Comparison of ENCODE assay signal across 10 cellular contexts in genomic region chr5:177448244-177448950, GRCh38. TPM values are rescaled to one million over a fixed set of nuclear protein-coding genes. Genes with fewer than 3 reads are reported as not detected.
A peak's percentile ranks its signal among the peaks of the same experiment; 100 is the strongest.
DNase-seq lines count a peak whose midpoint lies in the region; ATAC-seq, FAIRE-seq and TF ChIP-seq lines count a peak whose summit lies in the region.
"Had no signal": no experiment of that assay in that cellular context is flagged by ENCODE, and none has a peak within 500 bp of the region (broad histone marks: within the 10 kb centered on the region; RNA-seq: fewer than 3 reads in every experiment).

No MANE protein-coding gene starts in this region.

- H3K36me3 Mint-ChIP-seq in Calu3 (ENCODE audit: insufficient read depth, unreplicated experiment), result peaks cover 75% of the 10 kb centered on the region
- no peaks in the 10 kb centered on the region for H3K36me3 Mint-ChIP-seq in natural killer cell treated with Interleukin-12 subunit alpha and Interleukin-12 subunit beta and Interleukin-15 and Interleukin-18, amount 100 ng/mL, for 72 hours

- peaks cover 14% of the 10 kb centered on the region for H3K79me2 ChIP-seq in GM12878 (ENCODE audit: control insufficient read depth, insufficient read depth, low read length)

- peak overlapping the region; percentile 51 for H3K9ac ChIP-seq in GM12878 (ENCODE audit: control insufficient read depth, insufficient read depth, low read length)

- H3K4me2 ChIP-seq in GM12878 (ENCODE audit: control insufficient read depth, insufficient read depth), result peak overlapping the region; percentile 94

- no peak for TF ChIP-seq POLR2A in GM12878 (IDR thresholded peaks at IDR 0.05; ENCODE audit: low read depth, low read length)
- no peak for TF ChIP-seq POLR2A in gastrocnemius medialis (IDR thresholded peaks at IDR 0.05)

- RAD21 ChIA-PET in GM12878 (lab: Charles Lee; ENCODE audit: unreplicated experiment), result interaction anchor here (1.1 to 13.5 kb wide), 12 partner anchors 19 to 147 kb away, joined by 3 to 291 read pairs (median 6); partner anchors contain the start of genes GRK6 and PDLIM7

- peaks cover 41% of the 10 kb centered on the region for H3K4me1 Mint-ChIP-seq in Calu3 (ENCODE audit: low read depth, unreplicated experiment)
- H3K4me1 Mint-ChIP-seq in natural killer cell treated with Interleukin-12 subunit alpha and Interleukin-12 subunit beta and Interleukin-15 and Interleukin-18, amount 100 ng/mL, for 72 hours (ENCODE audit: low read depth in 2 of 2), result peaks cover 33 to 36% of the 10 kb centered on the region in 2 donors

- H3K4me1 ChIP-seq in GM12878 (ENCODE audit: control insufficient read depth, insufficient read depth, low read length) (peaks cover 37% of the 10 kb centered on the region), gastrocnemius medialis (peaks cover 12 to 19% of the 10 kb centered on the region in 2 donors)

- H3K9me3 ChIP-seq in GM12878 (replicated peaks; ENCODE audit: control insufficient read depth, insufficient read depth, low read length) (no peaks in the 10 kb centered on the region), gastrocnemius medialis (no peaks in the 10 kb centered on the region)
- H3K9me3 ChIP-seq: ovary had no signal

- SMC1A ChIA-PET in GM12878 (lab: Charles Lee; ENCODE audit: uncharacterized antibody, unreplicated experiment), result interaction anchor here (0.7 to 7.2 kb wide), 19 partner anchors 10 to 195 kb away, joined by 3 to 105 read pairs (median 4); partner anchors contain the start of genes F12, PDLIM7 and PFN3

- TF ChIP-seq EP300 in GM12878 (IDR thresholded peaks at IDR 0.05; ENCODE audit: borderline replicate concordance in 1 of 2, control insufficient read depth in 1 of 2, low read depth in 2 of 2, low read length in 2 of 2), result no peak

- in situ Hi-C loops in GM12878 (cut with MboI) (loop anchor here (5.0 kb wide), 1 partner anchor 131 kb away; no protein-coding TSS in a partner anchor), gastrocnemius medialis (cut with MboI; ENCODE audit: low sequenced_read_pairs in 4 of 4) (loop anchor here in 1 of 4 donors (10.0 kb wide), 1 partner anchor 54 kb away; no protein-coding TSS in a partner anchor)

- FAIRE-seq in GM12878 (lab: Jason Lieb, UNC), result no peak
- FAIRE-seq: TTC549 had no signal

- H2AFZ ChIP-seq in GM12878 (ENCODE audit: control insufficient read depth, low read depth, low read length), result no peak overlapping the region

- H3K27ac Mint-ChIP-seq in Calu3 (ENCODE audit: unreplicated experiment), result peak overlapping the region; percentile 50
- peak overlapping the region in 1 of 2 donors; percentile 35 for H3K27ac Mint-ChIP-seq in natural killer cell treated with Interleukin-12 subunit alpha and Interleukin-12 subunit beta and Interleukin-15 and Interleukin-18, amount 100 ng/mL, for 72 hours

- H3K27me3 ChIP-seq in GM12878 (replicated peaks in 1 of 2; ENCODE audit: control insufficient read depth in 2 of 2, insufficient read depth in 2 of 2, low read length in 1 of 2), result no peaks in the 10 kb centered on the region
- H3K27me3 ChIP-seq in gastrocnemius medialis, result peaks cover 12 to 33% (median 22%) of the 10 kb centered on the region in 3 donors
- H3K27me3 ChIP-seq: ovary had no signal

- no peaks in the 10 kb centered on the region for H3K27me3 Mint-ChIP-seq in Calu3 (ENCODE audit: unreplicated experiment)
- H3K27me3 Mint-ChIP-seq in natural killer cell treated with Interleukin-12 subunit alpha and Interleukin-12 subunit beta and Interleukin-15 and Interleukin-18, amount 100 ng/mL, for 72 hours, result peaks cover 0 to 6% of the 10 kb centered on the region in 2 donors

- POLR2A ChIA-PET in GM12878 (lab: Charles Lee), result interaction anchor here (0.8 to 13.6 kb wide), 10 partner anchors 11 to 86 kb away, joined by 3 to 358 read pairs (median 8); partner anchors contain the start of genes F12 and GRK6

- ATAC-seq in GM12878 (peak; percentile 19), gastrocnemius medialis (no peak)
- no peak for ATAC-seq in natural killer cell treated with Interleukin-12 subunit alpha and Interleukin-12 subunit beta and Interleukin-15 and Interleukin-18, amount 100 ng/mL, for 72 hours

- H3K4me3 Mint-ChIP-seq in Calu3 (ENCODE audit: low read depth, unreplicated experiment), result peak overlapping the region; percentile 70
- peak overlapping the region; percentile 52 for H3K4me3 Mint-ChIP-seq in natural killer cell treated with Interleukin-12 subunit alpha and Interleukin-12 subunit beta and Interleukin-15 and Interleukin-18, amount 100 ng/mL, for 72 hours

- BruUV-seq in Calu3 (replicated peaks; lab: Mats Ljungman, UMichigan) (no TSS peak), GM12878 (replicated peaks; lab: Mats Ljungman, UMichigan) (no TSS peak)

- no peak for TF ChIP-seq CTCF in Calu3 (IDR thresholded peaks at IDR 0.05; ENCODE audit: unreplicated experiment)
- no peak for TF ChIP-seq CTCF in LNCaP clone FGC (IDR thresholded peaks at IDR 0.05; ENCODE audit: control insufficient read depth, extremely low read depth, insufficient read depth)
- TF ChIP-seq CTCF in GM12878 (IDR thresholded peaks at IDR 0.05 in 2 of 3, conservative IDR thresholded peaks at IDR 0.05 in 1 of 3; ENCODE audit: control insufficient read depth in 2 of 3, extremely low read depth in 1 of 3, insufficient read depth in 1 of 3, low read depth in 3 of 3, low read length in 3 of 3), result no peak
- TF ChIP-seq CTCF in gastrocnemius medialis (IDR thresholded peaks at IDR 0.05 in 4 of 5, conservative IDR thresholded peaks at IDR 0.05 in 1 of 5), result no peak

- peak overlapping the region; percentile 58 for H3K27ac ChIP-seq in GM12878 (ENCODE audit: control insufficient read depth, insufficient read depth)
- H3K27ac ChIP-seq in gastrocnemius medialis, result no peak overlapping the region
- H3K27ac ChIP-seq: ovary had no signal

- CTCF ChIA-PET in Calu3 (lab: Charles Lee) (interaction anchor here (0.8 to 6.8 kb wide), 9 partner anchors 22 to 361 kb away, joined by 3 to 57 read pairs (median 6); partner anchors contain the start of genes FGFR4 and GRK6), GM12878 (lab: Yijun Ruan, JAX) (interaction anchor here (0.9 to 16.4 kb wide), 12 partner anchors 9 to 130 kb away, joined by 3 to 391 read pairs (median 7); partner anchors contain the start of genes GRK6 and PFN3)

- H3K9me3 Mint-ChIP-seq in Calu3 (ENCODE audit: low read depth, unreplicated experiment), result no peaks in the 10 kb centered on the region
- H3K9me3 Mint-ChIP-seq in natural killer cell treated with Interleukin-12 subunit alpha and Interleukin-12 subunit beta and Interleukin-15 and Interleukin-18, amount 100 ng/mL, for 72 hours, result no peaks in the 10 kb centered on the region

- H3K36me3 ChIP-seq in GM12878 (ENCODE audit: control insufficient read depth in 2 of 2, insufficient read depth in 2 of 2, low read length in 1 of 2), result no peaks in the 10 kb centered on the region; a peak in 2 of 4 replicates
- H3K36me3 ChIP-seq in gastrocnemius medialis, result no peaks in the 10 kb centered on the region
- H3K36me3 ChIP-seq: ovary had no signal

- intact Hi-C loops in Calu3 (cut with micrococcal nuclease; ENCODE audit: unreplicated experiment), result no loop called here
- intact Hi-C loops in GM12878 (cut with micrococcal nuclease; ENCODE audit: unreplicated experiment), result loop anchor here (2.0 kb wide), 1 partner anchor 18 kb away; no protein-coding TSS in a partner anchor
- intact Hi-C loops in gastrocnemius medialis (cut with DNase I; ENCODE audit: low total_unique reads), result no loop called here

- DNase-seq in Calu3 (no peak), LNCaP clone FGC (ENCODE audit: low read depth) (no peak), GM12878 (ENCODE audit: low read depth, low spot score) (no peak), C1 segment of cervical spinal cord (lab: John Stamatoyannopoulos, UW) (no peak), NCI-H82 treated with DMSO at 0.1 percent for 48 hours (lab: John Stamatoyannopoulos, UW; ENCODE audit: unreplicated experiment) (no peak), SW 1271 (lab: John Stamatoyannopoulos, UW) (no peak), gastrocnemius medialis (no peak)
- no peak for DNase-seq in natural killer cell treated with Interleukin-12 subunit alpha and Interleukin-12 subunit beta and Interleukin-15 and Interleukin-18, amount 100 ng/mL, for 72 hours (ENCODE audit: low spot score)

- H3K4me3 ChIP-seq in LNCaP clone FGC (ENCODE audit: low read depth, low read length) (peak overlapping the region; percentile 55), GM12878 (peak overlapping the region; percentile 67; the same call in 1 of the 2 replicates), gastrocnemius medialis (no peak overlapping the region)
- H3K4me3 ChIP-seq: ovary had no signal

- H4K20me1 ChIP-seq in GM12878 (ENCODE audit: control insufficient read depth, insufficient read depth), result no peaks in the 10 kb centered on the region

- no peak for TF ChIP-seq RAD21 in GM12878 (IDR thresholded peaks at IDR 0.05; ENCODE audit: insufficient read depth, low read depth, low read length)

- WGBS in GM12878 (ENCODE audit: insufficient coverage, insufficient replicate concordance, low lambda C conversion rate, missing lambda C conversion rate), result 47% methylated on average over 6 of the region's 6 CpGs

RNA-seq across cellular contexts. Expression of gene PRR7, which starts 1.8 kb away (rescaled TPM):
- total RNA-seq in Calu3 (2022), result 25.2 and 27.6 TPM in 2 replicates
- total RNA-seq in GM12878 (2013; cell fraction: nucleolus; rRNA removed), result 20.9 and 22.0 TPM in 2 replicates
- 12.0 and 15.3 TPM in 2 replicates for total RNA-seq in GM12878 (2014; rRNA removed)
- total RNA-seq in GM12878 (2014; rRNA removed; fragmentation: Illumina TruSeq; extraction: Trizol), result 0.40 and 0.60 TPM in 2 replicates
- 15.7 and 15.9 TPM in 2 replicates for total RNA-seq in GM12878 (2021)
- polyA plus RNA-seq in GM12878 (2011; ENCODE audit: low read depth), result 0.67 TPM
- 0.89 and 3.9 TPM in 2 replicates for polyA plus RNA-seq in GM12878 (2011; rRNA removed)
- polyA plus RNA-seq in GM12878 (2011; cell fraction: cytosol; rRNA removed), result 13.3 and 32.6 TPM in 2 replicates
- polyA plus RNA-seq in GM12878 (2011; cell fraction: nucleus; rRNA removed), result 26.2 and 34.2 TPM in 2 replicates
- 5.0 and 10.6 TPM in 2 replicates for polyA plus RNA-seq in GM12878 (2012)
- polyA plus RNA-seq in GM12878 (2014; fragmentation: Illumina TruSeq; extraction: Trizol), result 0.09 TPM in 1 of 2 replicates, not detected in the other
- not detected for polyA plus RNA-seq in GM12878 (2014; fragmentation: Nextera tagmentation; extraction: Ambion mirVana)
- polyA plus RNA-seq in GM12878 (2014; rRNA removed), result 18.8 and 21.0 TPM in 2 replicates
- polyA plus RNA-seq in GM12878 (2016; fragmentation: Nextera tagmentation; extraction: Ambion mirVana), result 1 to 10 TPM; 4.6 TPM
- 0.44 and 2.4 TPM in 2 replicates for polyA minus RNA-seq in GM12878 (2011; rRNA and poly(A)+ RNA removed)
- 5.6 and 7.6 TPM in 2 replicates for polyA minus RNA-seq in GM12878 (2011; cell fraction: cytosol; rRNA and poly(A)+ RNA removed)
- 6.2 and 11.8 TPM in 2 replicates for polyA minus RNA-seq in GM12878 (2011; cell fraction: nucleus; rRNA and poly(A)+ RNA removed)
- 1 to 10 TPM in 1 of 2 donors, under 1 TPM in 1; 0.83 to 2.6 TPM for total RNA-seq in natural killer cell treated with Interleukin-12 subunit alpha and Interleukin-12 subunit beta and Interleukin-15 and Interleukin-18, amount 100 ng/mL, for 72 hours
- total RNA-seq in gastrocnemius medialis, result 1 to 10 TPM in 2 of 4 donors, under 1 TPM in 1, not detected in 1; 0.63 to 2.0 (median 1.4) TPM

RNA-seq across cellular contexts. Expression of gene GRK6, which starts 21.9 kb away (rescaled TPM):
- total RNA-seq in Calu3 (2022), result 64.6 and 72.6 TPM in 2 replicates
- 126 and 167 TPM in 2 replicates for total RNA-seq in GM12878 (2013; cell fraction: nucleolus; rRNA removed)
- total RNA-seq in GM12878 (2014; rRNA removed), result 82.3 and 90.7 TPM in 2 replicates
- total RNA-seq in GM12878 (2014; rRNA removed; fragmentation: Illumina TruSeq; extraction: Trizol), result 43.6 and 46.7 TPM in 2 replicates
- 118 and 124 TPM in 2 replicates for total RNA-seq in GM12878 (2021)
- 16.1 TPM for polyA plus RNA-seq in GM12878 (2011; ENCODE audit: low read depth)
- 28.1 and 38.1 TPM in 2 replicates for polyA plus RNA-seq in GM12878 (2011; rRNA removed)
- polyA plus RNA-seq in GM12878 (2011; cell fraction: cytosol; rRNA removed), result 63.7 and 70.0 TPM in 2 replicates
- polyA plus RNA-seq in GM12878 (2011; cell fraction: nucleus; rRNA removed), result 103 and 138 TPM in 2 replicates
- polyA plus RNA-seq in GM12878 (2012), result 45.5 and 47.2 TPM in 2 replicates
- polyA plus RNA-seq in GM12878 (2014; fragmentation: Illumina TruSeq; extraction: Trizol), result 8.6 and 31.1 TPM in 2 replicates
- polyA plus RNA-seq in GM12878 (2014; fragmentation: Nextera tagmentation; extraction: Ambion mirVana), result 1 to 10 TPM in 1 of 2 experiments, under 1 TPM in 1; 0.79 to 2.6 TPM
- polyA plus RNA-seq in GM12878 (2014; rRNA removed), result 78.2 and 85.5 TPM in 2 replicates
- 10 to 100 TPM; 13.5 to 45.1 TPM for polyA plus RNA-seq in GM12878 (2016; fragmentation: Nextera tagmentation; extraction: Ambion mirVana)
- 43.4 and 59.9 TPM in 2 replicates for polyA minus RNA-seq in GM12878 (2011; rRNA and poly(A)+ RNA removed)
- 25.1 and 27.3 TPM in 2 replicates for polyA minus RNA-seq in GM12878 (2011; cell fraction: cytosol; rRNA and poly(A)+ RNA removed)
- polyA minus RNA-seq in GM12878 (2011; cell fraction: nucleus; rRNA and poly(A)+ RNA removed), result 71.0 and 116 TPM in 2 replicates
- total RNA-seq in natural killer cell treated with Interleukin-12 subunit alpha and Interleukin-12 subunit beta and Interleukin-15 and Interleukin-18, amount 100 ng/mL, for 72 hours, result 100 to 1,000 TPM in 1 of 2 donors, 10 to 100 TPM in 1; 58.1 to 113 TPM
- 10 to 100 TPM; 12.7 to 40.5 (median 32.2) TPM for total RNA-seq in gastrocnemius medialis

RNA-seq across cellular contexts. Expression of gene DBN1, which starts 25.0 kb away (rescaled TPM):
- total RNA-seq in Calu3 (2022) (207 and 218 TPM in 2 replicates), GM12878 (2014; rRNA removed) (36.0 and 42.0 TPM in 2 replicates), GM12878 (2014; rRNA removed; fragmentation: Illumina TruSeq; extraction: Trizol) (16.8 and 19.2 TPM in 2 replicates), GM12878 (2021) (75.4 and 81.0 TPM in 2 replicates), gastrocnemius medialis (10 to 100 TPM; 16.3 to 27.5 (median 23.2) TPM)
- total RNA-seq in GM12878 (2013; cell fraction: nucleolus; rRNA removed), result 33.1 and 35.4 TPM in 2 replicates
- 8.1 TPM for polyA plus RNA-seq in GM12878 (2011; ENCODE audit: low read depth)
- polyA plus RNA-seq in GM12878 (2011; rRNA removed) (10.0 and 14.1 TPM in 2 replicates), GM12878 (2014; fragmentation: Illumina TruSeq; extraction: Trizol) (3.2 and 15.9 TPM in 2 replicates), GM12878 (2014; fragmentation: Nextera tagmentation; extraction: Ambion mirVana) (under 1 TPM; 0.18 to 0.62 TPM), GM12878 (2014; rRNA removed) (49.0 and 58.5 TPM in 2 replicates), GM12878 (2016; fragmentation: Nextera tagmentation; extraction: Ambion mirVana) (10 to 100 TPM; 36.5 to 38.0 TPM)
- 12.3 and 18.9 TPM in 2 replicates for polyA plus RNA-seq in GM12878 (2011; cell fraction: cytosol; rRNA removed)
- polyA plus RNA-seq in GM12878 (2011; cell fraction: nucleus; rRNA removed), result 53.4 and 220 TPM in 2 replicates
- polyA plus RNA-seq in GM12878 (2012), result 13.9 and 24.5 TPM in 2 replicates
- 12.5 and 16.2 TPM in 2 replicates for polyA minus RNA-seq in GM12878 (2011; rRNA and poly(A)+ RNA removed)
- 13.1 and 13.9 TPM in 2 replicates for polyA minus RNA-seq in GM12878 (2011; cell fraction: cytosol; rRNA and poly(A)+ RNA removed)
- polyA minus RNA-seq in GM12878 (2011; cell fraction: nucleus; rRNA and poly(A)+ RNA removed), result 11.1 and 35.8 TPM in 2 replicates
- total RNA-seq in natural killer cell treated with Interleukin-12 subunit alpha and Interleukin-12 subunit beta and Interleukin-15 and Interleukin-18, amount 100 ng/mL, for 72 hours, result 10 to 100 TPM in 1 of 2 donors, 1 to 10 TPM in 1; 7.1 to 13.3 TPM

RNA-seq across cellular contexts. Expression of gene F12, which starts 39.0 kb away (rescaled TPM):
- total RNA-seq in Calu3 (2022) (14.3 and 20.2 TPM in 2 replicates), GM12878 (2014; rRNA removed) (6.9 and 7.1 TPM in 2 replicates), GM12878 (2014; rRNA removed; fragmentation: Illumina TruSeq; extraction: Trizol) (0.49 and 0.74 TPM in 2 replicates), GM12878 (2021) (5.8 and 7.1 TPM in 2 replicates), gastrocnemius medialis (1 to 10 TPM in 1 of 4 donors, under 1 TPM in 2, not detected in 1; 0.36 to 1.2 (median 0.95) TPM)
- 4.6 and 6.3 TPM in 2 replicates for total RNA-seq in GM12878 (2013; cell fraction: nucleolus; rRNA removed)
- polyA plus RNA-seq in GM12878 (2011; ENCODE audit: low read depth), result 2.0 TPM
- polyA plus RNA-seq in GM12878 (2011; rRNA removed) (2.3 and 5.2 TPM in 2 replicates), GM12878 (2014; fragmentation: Illumina TruSeq; extraction: Trizol) (0.25 and 0.82 TPM in 2 replicates), GM12878 (2014; fragmentation: Nextera tagmentation; extraction: Ambion mirVana) (under 1 TPM; 0.50 to 0.82 TPM), GM12878 (2014; rRNA removed) (5.9 and 9.9 TPM in 2 replicates), GM12878 (2016; fragmentation: Nextera tagmentation; extraction: Ambion mirVana) (10 to 100 TPM in 1 of 2 experiments, 1 to 10 TPM in 1; 9.7 to 11.3 TPM)
- 6.7 and 11.9 TPM in 2 replicates for polyA plus RNA-seq in GM12878 (2011; cell fraction: cytosol; rRNA removed)
- polyA plus RNA-seq in GM12878 (2011; cell fraction: nucleus; rRNA removed), result 14.0 and 14.8 TPM in 2 replicates
- 3.0 and 4.4 TPM in 2 replicates for polyA plus RNA-seq in GM12878 (2012)
- 1.8 and 3.0 TPM in 2 replicates for polyA minus RNA-seq in GM12878 (2011; rRNA and poly(A)+ RNA removed)
- 2.9 and 7.5 TPM in 2 replicates for polyA minus RNA-seq in GM12878 (2011; cell fraction: cytosol; rRNA and poly(A)+ RNA removed)
- 2.9 and 3.5 TPM in 2 replicates for polyA minus RNA-seq in GM12878 (2011; cell fraction: nucleus; rRNA and poly(A)+ RNA removed)
- under 1 TPM in 1 of 2 donors, not detected in 1; 0.45 TPM for total RNA-seq in natural killer cell treated with Interleukin-12 subunit alpha and Interleukin-12 subunit beta and Interleukin-15 and Interleukin-18, amount 100 ng/mL, for 72 hours
- polyA plus RNA-seq: ovary had no signal

RNA-seq across cellular contexts. Expression of gene PFN3, which starts 47.9 kb away (rescaled TPM):
- total RNA-seq in Calu3 (2022), result not detected in 2 replicates
- total RNA-seq in GM12878 (2013; cell fraction: nucleolus; rRNA removed), result 2.1 TPM in 1 of 2 replicates, not detected in the other
- not detected in 2 replicates for total RNA-seq in GM12878 (2014; rRNA removed)
- total RNA-seq in GM12878 (2014; rRNA removed; fragmentation: Illumina TruSeq; extraction: Trizol), result not detected in 2 replicates
- not detected in 2 replicates for total RNA-seq in GM12878 (2021)
- polyA plus RNA-seq in GM12878 (2011; ENCODE audit: low read depth), result not detected
- polyA plus RNA-seq in GM12878 (2011; rRNA removed), result not detected in 2 replicates
- not detected in 2 replicates for polyA plus RNA-seq in GM12878 (2011; cell fraction: cytosol; rRNA removed)
- polyA plus RNA-seq in GM12878 (2011; cell fraction: nucleus; rRNA removed), result not detected in 2 replicates
- not detected in 2 replicates for polyA plus RNA-seq in GM12878 (2012)
- not detected in 2 replicates for polyA plus RNA-seq in GM12878 (2014; fragmentation: Illumina TruSeq; extraction: Trizol)
- not detected for polyA plus RNA-seq in GM12878 (2014; fragmentation: Nextera tagmentation; extraction: Ambion mirVana)
- not detected in 2 replicates for polyA plus RNA-seq in GM12878 (2014; rRNA removed)
- not detected for polyA plus RNA-seq in GM12878 (2016; fragmentation: Nextera tagmentation; extraction: Ambion mirVana)
- not detected in 2 replicates for polyA minus RNA-seq in GM12878 (2011; rRNA and poly(A)+ RNA removed)
- not detected in 2 replicates for polyA minus RNA-seq in GM12878 (2011; cell fraction: cytosol; rRNA and poly(A)+ RNA removed)
- not detected in 2 replicates for polyA minus RNA-seq in GM12878 (2011; cell fraction: nucleus; rRNA and poly(A)+ RNA removed)
- total RNA-seq in natural killer cell treated with Interleukin-12 subunit alpha and Interleukin-12 subunit beta and Interleukin-15 and Interleukin-18, amount 100 ng/mL, for 72 hours, result not detected
- total RNA-seq in gastrocnemius medialis, result not detected
- total RNA-seq: ovary had no signal
- polyA plus RNA-seq: ovary had no signal

Comparison
In these comparisons a context has a peak if more than half of its experiments do, and no peak if none do; other contexts are left out.
1. H3K4me3 ChIP-seq: peak in LNCaP clone FGC (single experiment) and GM12878 (single experiment); none in gastrocnemius medialis (0 of 4).